In the genomic region with DNA sequence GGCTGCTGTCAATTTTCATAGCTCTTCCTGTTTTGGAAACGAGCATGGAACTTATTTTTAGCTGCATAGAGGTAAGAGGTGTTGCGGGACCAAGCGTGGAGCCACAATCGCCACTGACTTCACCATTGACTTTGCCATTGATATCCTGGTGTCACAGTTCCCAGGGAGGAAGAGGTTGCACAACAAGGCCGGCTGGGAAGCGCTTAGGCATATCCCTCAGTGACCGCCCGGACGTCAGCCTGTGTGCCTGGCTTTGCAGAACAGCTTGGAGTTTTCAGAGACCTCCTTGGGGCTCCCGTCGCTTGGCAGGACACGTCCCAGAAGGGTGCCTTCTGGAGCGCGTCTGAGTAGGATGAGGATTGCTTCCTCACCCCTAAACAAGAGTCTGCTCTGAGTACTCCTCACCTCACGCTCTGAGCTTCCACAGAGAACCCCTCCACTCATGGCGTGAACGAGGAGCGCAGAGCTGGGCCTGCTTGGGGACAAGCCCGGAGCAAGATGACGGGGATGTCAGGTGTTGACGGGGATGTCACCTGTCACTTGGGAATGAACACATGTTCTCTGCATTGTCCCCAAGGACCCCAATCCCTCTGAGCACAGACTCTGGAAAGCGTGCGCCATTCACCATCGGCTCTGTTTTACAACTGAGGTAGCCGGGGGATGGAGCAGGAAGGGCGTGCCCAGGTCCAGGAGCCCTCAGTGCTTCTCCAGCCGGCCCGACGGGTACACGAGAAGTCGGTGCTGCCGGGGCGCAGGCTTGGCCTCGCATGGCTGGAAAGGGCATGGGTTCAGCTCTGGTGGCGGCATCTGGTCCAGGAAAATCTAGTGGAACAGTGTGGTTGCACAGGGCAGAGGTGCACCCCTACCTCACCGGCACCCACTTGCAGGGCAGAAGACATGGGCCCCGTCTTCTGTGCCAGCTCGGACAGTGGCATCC, we compare ENCODE assay signal across 22 cellular contexts.
DNase-seq lines count a peak whose midpoint lies in the region; ATAC-seq, FAIRE-seq and TF ChIP-seq lines count a peak whose summit lies in the region.
"Had no signal": no experiment of that assay in that cellular context is flagged by ENCODE, and none has a peak within 500 bp of the region (broad histone marks: within the 10 kb centered on the region; RNA-seq: fewer than 3 reads in every experiment).

No MANE protein-coding gene starts in this region.

- no peaks in the 10 kb centered on the region for H3K79me1 ChIP-seq in H9 (ENCODE audit: insufficient read depth, low read depth, low read length, poor library complexity, severe bottlenecking)

- H4K5ac ChIP-seq in H9 (ENCODE audit: insufficient read length, low read depth, low read length) = no peak overlapping the region

- no peak overlapping the region for H3K56ac ChIP-seq in H9 (ENCODE audit: insufficient read length, low read depth, low read length)

- H3K9me3 ChIP-seq in H9 (ENCODE audit: control insufficient read depth, low read depth, low read length) = no peaks in the 10 kb centered on the region
- no peaks in the 10 kb centered on the region for H3K9me3 ChIP-seq in HepG2 (ENCODE audit: low read length)
- no peaks in the 10 kb centered on the region for H3K9me3 ChIP-seq in stomach
- peaks cover 0 to 17% (median 10%) of the 10 kb centered on the region in 4 donors for H3K9me3 ChIP-seq in esophagus muscularis mucosa
- H3K9me3 ChIP-seq: Caco-2 had no signal

- WGBS in H9 (ENCODE audit: extremely low coverage, insufficient read length, low lambda C conversion rate) = no CpG with 5 or more reads among the region's 38 CpGs
- WGBS in HepG2 (ENCODE audit: low lambda C conversion rate) = 46% methylated on average over 16 of the region's 38 CpGs
- 88 to 92% (median 90%) methylated on average over 22 to 38 of the region's 38 CpGs for WGBS in stomach, 5 donors
- 85% methylated on average over 29 of the region's 38 CpGs for WGBS in esophagus muscularis mucosa

- no peak overlapping the region for H2BK15ac ChIP-seq in H9 (ENCODE audit: low read depth, low read length)

- H3K14ac ChIP-seq in H9 (ENCODE audit: insufficient read depth, low read length) = no peak overlapping the region

- H4K20me1 ChIP-seq in H9 (ENCODE audit: control insufficient read depth, insufficient read depth, insufficient read length) (no peaks in the 10 kb centered on the region), HepG2 (ENCODE audit: insufficient read depth, low read length) (no peaks in the 10 kb centered on the region)

- H3K27ac ChIP-seq in H9 (ENCODE audit: insufficient read length, low read depth, low read length) (no peak overlapping the region), coronary artery (no peak overlapping the region), HepG2 (ENCODE audit: extremely low read length, insufficient read depth, low read length) (no peak overlapping the region), stomach (no peak overlapping the region), esophagus muscularis mucosa (replicated peaks in 1 of 4) (no peak overlapping the region)
- H3K27ac ChIP-seq: A549, HL-60 had no signal

- H3K79me2 ChIP-seq in H9 (ENCODE audit: insufficient read depth, low read length) = no peaks in the 10 kb centered on the region
- H3K79me2 ChIP-seq in HepG2 (ENCODE audit: insufficient read depth, low read length) = no peaks in the 10 kb centered on the region

- no peak overlapping the region for H3K4me3 Mint-ChIP-seq in H9
- H3K4me3 Mint-ChIP-seq: CD8-positive, alpha-beta T cell had no signal

- peak; percentile 23 for DNase-seq in H9
- DNase-seq in coronary artery (ENCODE audit: low spot score) = peak; percentile 63
- DNase-seq in HepG2 (ENCODE audit: low spot score) = no peak
- DNase-seq in stomach = peak; percentile 20
- no peak for DNase-seq in NCI-H526 (lab: John Stamatoyannopoulos, UW)
- no peak for DNase-seq in esophagus muscularis mucosa (ENCODE audit: extremely low spot score)
- DNase-seq in GM12891 (ENCODE audit: insufficient read length, low spot score) = no peak
- DNase-seq: AML-193, C1 segment of cervical spinal cord, Caco-2, NCI-H1092, NCI-H1436, NCI-H187, NCI-H2081 treated with DMSO at 0.1 percent for 48 hours, NCI-H524, NCI-H774 had no signal

- TF ChIP-seq POLR2A in HepG2 (IDR thresholded peaks at IDR 0.05; ENCODE audit: insufficient read depth in 1 of 2, low read depth in 2 of 2, low read length in 2 of 2) (no peak), stomach (IDR thresholded peaks at IDR 0.05) (no peak), esophagus muscularis mucosa (IDR thresholded peaks at IDR 0.05; ENCODE audit: low read depth) (no peak), GM12891 (IDR thresholded peaks at IDR 0.05; ENCODE audit: low read depth, low read length) (no peak)

- no peak overlapping the region for H3K4me3 ChIP-seq in coronary artery
- H3K4me3 ChIP-seq in HepG2 (replicated peaks in 1 of 3; ENCODE audit: insufficient read depth in 1 of 3, low read depth in 2 of 3, low read length in 3 of 3) = no peak overlapping the region
- H3K4me3 ChIP-seq in stomach = no peak overlapping the region
- H3K4me3 ChIP-seq in esophagus muscularis mucosa = no peak overlapping the region
- H3K4me3 ChIP-seq: A549 had no signal

- no peak for TF ChIP-seq RAD21 in HepG2 (CRISPR knock-in tag; IDR thresholded peaks at IDR 0.05)

- H2BK120ac ChIP-seq in H9 (ENCODE audit: low read depth, low read length, poor library complexity, severe bottlenecking) = no peak overlapping the region

- intact Hi-C loops in HepG2 (cut with micrococcal nuclease; ENCODE audit: unreplicated experiment) = no loop called here
- intact Hi-C loops in stomach (cut with DNase I; ENCODE audit: low total_unique reads) = no loop called here
- intact Hi-C loops in esophagus muscularis mucosa (cut with DNase I) = no loop called here

- H3K27me3 ChIP-seq in H9 (ENCODE audit: insufficient read depth, low read length) (no peaks in the 10 kb centered on the region), HepG2 (ENCODE audit: control insufficient read depth in 1 of 2, insufficient read depth in 2 of 2, low read length in 2 of 2) (peaks cover 3 to 61% of the 10 kb centered on the region in 2 experiments; a peak in 3 of 5 replicates), stomach (peaks cover 0 to 4% (median 0%) of the 10 kb centered on the region in 3 donors), esophagus muscularis mucosa (peaks cover 0 to 38% (median 0%) of the 10 kb centered on the region in 4 donors)

- H3T11ph ChIP-seq in H9 (ENCODE audit: low read length) = no peak overlapping the region

- no peak overlapping the region for H2BK5ac ChIP-seq in H9 (ENCODE audit: insufficient read length, low read length)

- no peak overlapping the region for H3K4me2 ChIP-seq in H9 (ENCODE audit: insufficient read depth, insufficient read length, low read length)
- H3K4me2 ChIP-seq in HepG2 (ENCODE audit: low read depth, low read length) = no peak overlapping the region
- H3K4me2 ChIP-seq: A549 had no signal

- H2AK5ac ChIP-seq in H9 (ENCODE audit: insufficient read length, low read length) = no peak overlapping the region

- H3K36me3 ChIP-seq in HepG2 (replicated peaks in 1 of 2; ENCODE audit: control insufficient read depth in 1 of 2, insufficient read depth in 2 of 2, low read length in 2 of 2) (no peaks in the 10 kb centered on the region), stomach (no peaks in the 10 kb centered on the region), esophagus muscularis mucosa (no peaks in the 10 kb centered on the region)

- H3K23ac ChIP-seq in H9 (ENCODE audit: insufficient read length, low read depth, low read length) = no peak overlapping the region

- in situ Hi-C loops in HepG2 (cut with HindIII; ENCODE audit: extremely low pct_ligation_motif_present, low pct_unique_long_range_greater_than_20kb) = no loop called here

- H4K91ac ChIP-seq in H9 (ENCODE audit: insufficient read length, low read depth, low read length) = no peak overlapping the region

- no TSS peak for BruUV-seq in HepG2 (replicated peaks; lab: Mats Ljungman, UMichigan)

- no peak for TF ChIP-seq EP300 in HepG2 (IDR thresholded peaks at IDR 0.05; ENCODE audit: low read depth in 2 of 2, low read length in 2 of 2)
- no peak for TF ChIP-seq EP300 in HepG2 (CRISPR knock-in tag; IDR thresholded peaks at IDR 0.05; ENCODE audit: borderline replicate concordance)
- no peak for TF ChIP-seq EP300 in stomach (IDR thresholded peaks at IDR 0.05)
- no peak for TF ChIP-seq EP300 in esophagus muscularis mucosa (IDR thresholded peaks at IDR 0.05)

- H3K27ac Mint-ChIP-seq in H9 = no peak overlapping the region
- H3K27ac Mint-ChIP-seq: CD8-positive, alpha-beta T cell had no signal

- peaks cover 3% of the 10 kb centered on the region; the same call in 1 of the 2 replicates for H3K27me3 Mint-ChIP-seq in H9 (ENCODE audit: low read depth)

- FAIRE-seq in HepG2 (lab: Jason Lieb, UNC) (no peak), GM12891 (lab: Jason Lieb, UNC) (no peak)
- FAIRE-seq: A549, G401.6 had no signal

- no peaks in the 10 kb centered on the region for H3K4me1 Mint-ChIP-seq in H9

- no peak overlapping the region for H3K4ac ChIP-seq in H9 (ENCODE audit: low read depth, low read length)

- no peaks in the 10 kb centered on the region for H3K23me2 ChIP-seq in H9 (ENCODE audit: insufficient read length, low read depth, low read length, poor library complexity, severe bottlenecking)

- TF ChIP-seq CTCF in H9 (conservative IDR thresholded peaks at IDR 0.05) = no peak
- no peak for TF ChIP-seq CTCF in coronary artery (IDR thresholded peaks at IDR 0.05)
- no peak for TF ChIP-seq CTCF in HepG2 (CRISPR knock-in tag; IDR thresholded peaks at IDR 0.05)
- TF ChIP-seq CTCF in stomach (IDR thresholded peaks at IDR 0.05) = no peak
- TF ChIP-seq CTCF in esophagus muscularis mucosa (IDR thresholded peaks at IDR 0.05) = no peak

- H2BK20ac ChIP-seq in H9 (ENCODE audit: low read depth, low read length, poor library complexity, severe bottlenecking) = no peak overlapping the region

- no peak overlapping the region for H2AFZ ChIP-seq in H9 (ENCODE audit: low read length)
- no peak overlapping the region for H2AFZ ChIP-seq in HepG2 (ENCODE audit: low read length)

- H4K8ac ChIP-seq in H9 (replicated peaks; ENCODE audit: insufficient read length, low read depth, low read length) = no peak overlapping the region

- H3K36me3 Mint-ChIP-seq in H9 (ENCODE audit: insufficient read depth in 1 of 3, low read depth in 3 of 3) = no peaks in the 10 kb centered on the region
- H3K36me3 Mint-ChIP-seq: CD8-positive, alpha-beta T cell had no signal

- H3K4me1 ChIP-seq in H9 (ENCODE audit: insufficient read depth, low read length) (no peaks in the 10 kb centered on the region), HepG2 (ENCODE audit: insufficient read depth, low read length) (no peaks in the 10 kb centered on the region), stomach (no peaks in the 10 kb centered on the region), esophagus muscularis mucosa (no peaks in the 10 kb centered on the region)
- H3K4me1 ChIP-seq: A549, Caco-2 had no signal

- ATAC-seq in HepG2 = peak; percentile 21; the same call in 1 of the 3 replicates
- no peak for ATAC-seq in GM21528 (IDR thresholded peaks at IDR 0.05; ENCODE audit: low FRiP score, unreplicated experiment)
- ATAC-seq: A549; CD8-positive, alpha-beta T cell; SK-N-SH treated with all-trans-retinoic acid at 6 μM for 48 hours had no signal

- CTCF ChIA-PET in HepG2 (lab: Yijun Ruan, JAX; ENCODE audit: low intra/inter-chr PET ratio, low total read pairs) = no interaction called here

- H3K18ac ChIP-seq in H9 (ENCODE audit: insufficient read length, low read depth, low read length) = no peak overlapping the region

- H2BK12ac ChIP-seq in H9 (ENCODE audit: insufficient read length, low read depth, low read length) = no peak overlapping the region

- peaks cover under 1 to 4% of the 10 kb centered on the region in 2 experiments; a peak in 2 of 5 replicates for H3K9me3 Mint-ChIP-seq in H9

- POLR2A ChIA-PET in HepG2 (lab: Yijun Ruan, JAX) = no interaction called here

- H3K9ac ChIP-seq in H9 (ENCODE audit: extremely low read depth, insufficient read length, low read length) (no peak overlapping the region), HepG2 (ENCODE audit: insufficient read depth, low read depth, low read length) (no peak overlapping the region)

Comparison
In these comparisons a context has a peak if more than half of its experiments do, and no peak if none do; other contexts are left out.
1. DNase-seq: peak in H9 (single experiment), coronary artery (single experiment) and stomach (single experiment); none in HepG2 (single experiment), NCI-H526 (0 of 2), esophagus muscularis mucosa (single experiment) and GM12891 (single experiment).